8 cellular contexts compared by ENCODE assay signal in genomic region chr10:110209399-110209925, GRCh38. TPM values are rescaled to one million over a fixed set of nuclear protein-coding genes. Genes with fewer than 3 reads are reported as not detected.
DNase-seq lines count a peak whose midpoint lies in the region; ATAC-seq, FAIRE-seq and TF ChIP-seq lines count a peak whose summit lies in the region.

No MANE protein-coding gene starts in this region.

- TF ChIP-seq CTCF in A673 (conservative IDR thresholded peaks at IDR 0.05; ENCODE audit: low read depth, low read length) (no peak), glutamatergic neuron (IDR thresholded peaks at IDR 0.05; ENCODE audit: partially characterized antibody, unreplicated experiment) (no peak), osteoblast (IDR thresholded peaks at IDR 0.05; ENCODE audit: extremely low read depth, low read depth, low read length) (no peak), uterus (IDR thresholded peaks at IDR 0.05) (no peak)

- no peaks in the 10 kb centered on the region for H3K9me3 Mint-ChIP-seq in activated naive CD8-positive, alpha-beta T cell treated with anti-CD3 and anti-CD28 coated beads, Interleukin-2, amount 10 ng/mL, durations not matched to agents 7 days and 5 days
- peaks cover 23% of the 10 kb centered on the region for H3K9me3 Mint-ChIP-seq in glutamatergic neuron (ENCODE audit: unreplicated experiment)

- no peaks in the 10 kb centered on the region for H3K36me3 Mint-ChIP-seq in activated naive CD8-positive, alpha-beta T cell treated with anti-CD3 and anti-CD28 coated beads, Interleukin-2, amount 10 ng/mL, durations not matched to agents 7 days and 5 days
- no peaks in the 10 kb centered on the region for H3K36me3 Mint-ChIP-seq in glutamatergic neuron (ENCODE audit: unreplicated experiment)

- H3K9ac ChIP-seq in GM23248, result peak overlapping the region; percentile 96

- H3K79me2 ChIP-seq in GM23248 (ENCODE audit: insufficient read depth) (peaks cover 28% of the 10 kb centered on the region), osteoblast (ENCODE audit: insufficient read depth, low read length) (no peaks in the 10 kb centered on the region)

- H3K9me3 ChIP-seq in A673 (ENCODE audit: low read depth, low read length, poor library complexity, severe bottlenecking), result no peaks in the 10 kb centered on the region
- no peaks in the 10 kb centered on the region for H3K9me3 ChIP-seq in GM23248 (ENCODE audit: low read depth)
- H3K9me3 ChIP-seq in osteoblast (ENCODE audit: low read depth, low read length), result no peaks in the 10 kb centered on the region
- no peaks in the 10 kb centered on the region for H3K9me3 ChIP-seq in uterus

- peak overlapping the region; percentile 86 for H3K4me2 ChIP-seq in GM23248 (ENCODE audit: unreplicated experiment)
- peak overlapping the region; percentile 100 for H3K4me2 ChIP-seq in osteoblast (ENCODE audit: insufficient read depth, low read length)

- no TSS peak for BruUV-seq in A673 (replicated peaks; lab: Mats Ljungman, UMichigan)

- H3K9me2 ChIP-seq in GM23248 (ENCODE audit: insufficient read depth), result no peaks in the 10 kb centered on the region

- intact Hi-C loops in A673 (cut with micrococcal nuclease; ENCODE audit: unreplicated experiment) (loop anchor here (2.0 to 5.0 kb wide), 2 partner anchors 69 to 72 kb away; no protein-coding TSS in a partner anchor), uterus (cut with DNase I; ENCODE audit: low total_unique reads) (loop anchor here (5.0 kb wide), 1 partner anchor 72 kb away; no protein-coding TSS in a partner anchor)

- H4K20me1 ChIP-seq in GM23248 (ENCODE audit: insufficient read depth) (no peaks in the 10 kb centered on the region), osteoblast (ENCODE audit: insufficient read depth, low read length) (no peaks in the 10 kb centered on the region)

- H3K4me1 ChIP-seq in A673 (ENCODE audit: insufficient read depth, low read length, poor library complexity, severe bottlenecking) (peaks cover 11% of the 10 kb centered on the region), GM23248 (ENCODE audit: insufficient read depth) (peaks cover 9% of the 10 kb centered on the region), osteoblast (ENCODE audit: insufficient read depth, low read length) (peaks cover 6% of the 10 kb centered on the region), uterus (no peaks in the 10 kb centered on the region)

- peak overlapping the region; percentile 91 for H3K27ac Mint-ChIP-seq in activated naive CD8-positive, alpha-beta T cell treated with anti-CD3 and anti-CD28 coated beads, Interleukin-2, amount 10 ng/mL, durations not matched to agents 7 days and 5 days
- H3K27ac Mint-ChIP-seq in glutamatergic neuron (ENCODE audit: unreplicated experiment), result peak overlapping the region; percentile 90

- peaks cover 16% of the 10 kb centered on the region for H3F3A ChIP-seq in GM23248 (ENCODE audit: insufficient read depth)

- no peaks in the 10 kb centered on the region for H3K27me3 ChIP-seq in A673 (replicated peaks; ENCODE audit: insufficient read depth, low read depth, low read length, poor library complexity)
- H3K27me3 ChIP-seq in GM23248 (replicated peaks; ENCODE audit: insufficient read depth), result no peaks in the 10 kb centered on the region
- peaks cover 15% of the 10 kb centered on the region for H3K27me3 ChIP-seq in osteoblast (ENCODE audit: insufficient read depth, low read length)
- H3K27me3 ChIP-seq in uterus, result no peaks in the 10 kb centered on the region

- ATAC-seq in activated naive CD8-positive, alpha-beta T cell treated with anti-CD3 and anti-CD28 coated beads, Interleukin-2, amount 10 ng/mL, durations not matched to agents 7 days and 5 days (ENCODE audit: low read depth), result peak; percentile 4

- in situ Hi-C loops in GM23248 (cut with MboI), result no loop called here

- H3K4me1 Mint-ChIP-seq in activated naive CD8-positive, alpha-beta T cell treated with anti-CD3 and anti-CD28 coated beads, Interleukin-2, amount 10 ng/mL, durations not matched to agents 7 days and 5 days, result peaks cover 42% of the 10 kb centered on the region
- peaks cover 18% of the 10 kb centered on the region for H3K4me1 Mint-ChIP-seq in glutamatergic neuron (ENCODE audit: low read depth, unreplicated experiment)

- H3K36me3 ChIP-seq in A673 (ENCODE audit: insufficient read depth, low read length, poor library complexity, severe bottlenecking) (no peaks in the 10 kb centered on the region), GM23248 (ENCODE audit: low read depth) (no peaks in the 10 kb centered on the region), osteoblast (ENCODE audit: insufficient read depth, low read length) (no peaks in the 10 kb centered on the region), uterus (no peaks in the 10 kb centered on the region)

- POLR2A ChIA-PET in A673 (lab: Charles Lee; ENCODE audit: low non-redundant PET), result interaction anchor here (0.6 kb wide), 2 partner anchors 15 to 109 kb away, joined by 3 read pairs; no protein-coding TSS in a partner anchor
- POLR2A ChIA-PET in activated naive CD8-positive, alpha-beta T cell treated with anti-CD3 and anti-CD28 coated beads, Interleukin-2, amount 10 ng/mL, durations not matched to agents 7 days and 5 days (lab: Charles Lee), result interaction anchor here (1.2 to 3.3 kb wide), 6 partner anchors 12 to 96 kb away, joined by 3 to 16 read pairs (median 10); partner anchors contain the start of gene SMNDC1

- no peak for FAIRE-seq in RCC 7860 (lab: Jason Lieb, UNC)

- 1% methylated on average over 24 of the region's 24 CpGs for WGBS in GM23248 (ENCODE audit: low coverage in 1 of 2, low lambda C conversion rate in 2 of 2, missing lambda C conversion rate in 2 of 2), 2 experiments

- H3K4me3 ChIP-seq in A673 (ENCODE audit: low read depth, low read length, poor library complexity, severe bottlenecking) (peak overlapping the region; percentile 92), GM23248 (peak overlapping the region; percentile 90), osteoblast (ENCODE audit: insufficient read depth, low read length) (peak overlapping the region; percentile 80), uterus (peak overlapping the region; percentile 61 to 78)

- TF ChIP-seq POLR2A in uterus (IDR thresholded peaks at IDR 0.05), result no peak

- CTCF ChIA-PET in A673 (lab: Charles Lee), result no interaction called here

- peak overlapping the region; percentile 82 for H2AFZ ChIP-seq in GM23248
- H2AFZ ChIP-seq in osteoblast (ENCODE audit: low read length), result peak overlapping the region; percentile 99

- H3K27ac ChIP-seq in A673 (ENCODE audit: low read depth, low read length, poor library complexity, severe bottlenecking) (peak overlapping the region; percentile 58), GM23248 (peak overlapping the region; percentile 88), osteoblast (ENCODE audit: low read depth, low read length) (peak overlapping the region; percentile 54), uterus (peak overlapping the region; percentile 95 to 98)

- peak overlapping the region; percentile 91 for H3K4me3 Mint-ChIP-seq in activated naive CD8-positive, alpha-beta T cell treated with anti-CD3 and anti-CD28 coated beads, Interleukin-2, amount 10 ng/mL, durations not matched to agents 7 days and 5 days
- peak overlapping the region; percentile 97 for H3K4me3 Mint-ChIP-seq in glutamatergic neuron (ENCODE audit: unreplicated experiment)

- DNase-seq in A673 (ENCODE audit: low spot score) (peak; percentile 77), GM23248 (peak; percentile 90), RCC 7860 (ENCODE audit: low spot score) (peak; percentile 25), glutamatergic neuron (peak; percentile 70), osteoblast (ENCODE audit: insufficient read length, low spot score, missing footprints) (peak; percentile 95), uterus (peak; percentile 60 to 73), GDM1 (lab: John Stamatoyannopoulos, UW) (no peak)
- peak; percentile 72 for DNase-seq in activated naive CD8-positive, alpha-beta T cell treated with anti-CD3 and anti-CD28 coated beads, Interleukin-2, amount 10 ng/mL, durations not matched to agents 7 days and 5 days

- H3K27me3 Mint-ChIP-seq in activated naive CD8-positive, alpha-beta T cell treated with anti-CD3 and anti-CD28 coated beads, Interleukin-2, amount 10 ng/mL, durations not matched to agents 7 days and 5 days, result peaks cover 14% of the 10 kb centered on the region
- peaks cover 27% of the 10 kb centered on the region for H3K27me3 Mint-ChIP-seq in glutamatergic neuron (ENCODE audit: unreplicated experiment)

RNA-seq across cellular contexts. Expression of gene MXI1, which starts 2.1 kb away (rescaled TPM):
- total RNA-seq in A673 (2021) (17.3 and 21.1 TPM in 2 replicates), glutamatergic neuron (ENCODE audit: unreplicated experiment) (48.1 TPM), osteoblast (39.5 and 41.6 TPM in 2 replicates), uterus (10 to 100 TPM; 27.4 to 52.9 (median 51.6) TPM)
- total RNA-seq in GM23248 (2014; rRNA removed; shearing (Covaris generic)), result 25.7 and 32.2 TPM in 2 replicates
- 17.6 and 25.7 TPM in 2 replicates for polyA plus RNA-seq in GM23248 (2016; fragmentation: Nextera tagmentation; extraction: Ambion mirVana)
- total RNA-seq in activated naive CD8-positive, alpha-beta T cell treated with anti-CD3 and anti-CD28 coated beads, Interleukin-2, amount 10 ng/mL, durations not matched to agents 7 days and 5 days, result 10 to 100 TPM; 29.8 to 33.2 TPM
